6 cellular contexts compared by ENCODE assay signal in genomic region chrX:139198936-139199335, GRCh38.
"Had no signal": no experiment of that assay in that cellular context is flagged by ENCODE, and none has a peak within 500 bp of the region (broad histone marks: within the 10 kb centered on the region; RNA-seq: fewer than 3 reads in every experiment).

No MANE protein-coding gene starts in this region.

- H3K4me3 ChIP-seq: GM23248 had no signal

- FAIRE-seq: HTR-8/SVneo had no signal

- H3K27ac ChIP-seq: GM23248 had no signal

- H2AFZ ChIP-seq: GM23248 had no signal

- DNase-seq: GM23248, GOT3, H9, HCEC 1CT, KG1 had no signal

- H3K9ac ChIP-seq: GM23248 had no signal
